In the genomic region with DNA sequence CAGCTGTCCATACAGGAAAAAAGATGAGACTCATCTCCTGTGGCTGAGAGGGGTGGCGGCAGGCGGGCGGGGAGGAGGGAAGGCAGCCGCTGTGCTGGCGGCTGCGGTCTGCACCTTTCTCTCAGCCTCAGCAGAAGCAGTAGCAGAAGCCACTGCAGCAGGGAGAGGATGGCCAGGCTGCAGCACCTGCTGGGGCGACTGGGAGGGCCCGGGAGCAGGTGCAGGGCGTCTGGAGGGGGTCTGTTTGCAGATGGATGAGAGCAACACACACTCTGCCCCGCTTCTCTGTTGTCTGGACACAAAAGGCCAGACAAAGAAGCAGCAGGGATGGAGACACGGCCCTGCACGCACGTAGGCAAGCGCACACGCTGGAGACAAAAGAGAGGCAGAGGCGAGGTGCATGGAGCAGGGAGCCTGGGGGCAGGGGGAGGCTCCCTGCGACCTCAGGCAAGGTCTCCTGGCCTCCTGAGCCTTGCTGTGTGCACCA, we compare ENCODE assay signal across 2 cellular contexts.
TF ChIP-seq lines count a peak whose summit lies in the region.

No MANE protein-coding gene starts in this region.

TF ChIP-seq in SK-N-SH, 30 proteins besides CTCF, POLR2A, EP300 and RAD21:
- TF ChIP-seq, protein P1, sequence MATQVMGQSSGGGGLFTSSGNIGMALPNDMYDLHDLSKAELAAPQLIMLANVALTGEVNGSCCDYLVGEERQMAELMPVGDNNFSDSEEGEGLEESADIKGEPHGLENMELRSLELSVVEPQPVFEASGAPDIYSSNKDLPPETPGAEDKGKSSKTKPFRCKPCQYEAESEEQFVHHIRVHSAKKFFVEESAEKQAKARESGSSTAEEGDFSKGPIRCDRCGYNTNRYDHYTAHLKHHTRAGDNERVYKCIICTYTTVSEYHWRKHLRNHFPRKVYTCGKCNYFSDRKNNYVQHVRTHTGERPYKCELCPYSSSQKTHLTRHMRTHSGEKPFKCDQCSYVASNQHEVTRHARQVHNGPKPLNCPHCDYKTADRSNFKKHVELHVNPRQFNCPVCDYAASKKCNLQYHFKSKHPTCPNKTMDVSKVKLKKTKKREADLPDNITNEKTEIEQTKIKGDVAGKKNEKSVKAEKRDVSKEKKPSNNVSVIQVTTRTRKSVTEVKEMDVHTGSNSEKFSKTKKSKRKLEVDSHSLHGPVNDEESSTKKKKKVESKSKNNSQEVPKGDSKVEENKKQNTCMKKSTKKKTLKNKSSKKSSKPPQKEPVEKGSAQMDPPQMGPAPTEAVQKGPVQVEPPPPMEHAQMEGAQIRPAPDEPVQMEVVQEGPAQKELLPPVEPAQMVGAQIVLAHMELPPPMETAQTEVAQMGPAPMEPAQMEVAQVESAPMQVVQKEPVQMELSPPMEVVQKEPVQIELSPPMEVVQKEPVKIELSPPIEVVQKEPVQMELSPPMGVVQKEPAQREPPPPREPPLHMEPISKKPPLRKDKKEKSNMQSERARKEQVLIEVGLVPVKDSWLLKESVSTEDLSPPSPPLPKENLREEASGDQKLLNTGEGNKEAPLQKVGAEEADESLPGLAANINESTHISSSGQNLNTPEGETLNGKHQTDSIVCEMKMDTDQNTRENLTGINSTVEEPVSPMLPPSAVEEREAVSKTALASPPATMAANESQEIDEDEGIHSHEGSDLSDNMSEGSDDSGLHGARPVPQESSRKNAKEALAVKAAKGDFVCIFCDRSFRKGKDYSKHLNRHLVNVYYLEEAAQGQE (IDR thresholded peaks at IDR 0.05; ENCODE audit: low read depth, low read length) = no peak
- TF ChIP-seq, protein P2, sequence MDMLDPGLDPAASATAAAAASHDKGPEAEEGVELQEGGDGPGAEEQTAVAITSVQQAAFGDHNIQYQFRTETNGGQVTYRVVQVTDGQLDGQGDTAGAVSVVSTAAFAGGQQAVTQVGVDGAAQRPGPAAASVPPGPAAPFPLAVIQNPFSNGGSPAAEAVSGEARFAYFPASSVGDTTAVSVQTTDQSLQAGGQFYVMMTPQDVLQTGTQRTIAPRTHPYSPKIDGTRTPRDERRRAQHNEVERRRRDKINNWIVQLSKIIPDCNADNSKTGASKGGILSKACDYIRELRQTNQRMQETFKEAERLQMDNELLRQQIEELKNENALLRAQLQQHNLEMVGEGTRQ (IDR thresholded peaks at IDR 0.05; ENCODE audit: borderline replicate concordance, low read depth, low read length) = no peak
- TF ChIP-seq NRF1 (IDR thresholded peaks at IDR 0.05; ENCODE audit: low read depth, low read length) = no peak
- no peak for TF ChIP-seq POLR2AphosphoS5 (IDR thresholded peaks at IDR 0.05; ENCODE audit: low read depth, low read length)
- TF ChIP-seq TEAD4 (IDR thresholded peaks at IDR 0.05; ENCODE audit: borderline replicate concordance, insufficient read depth) = no peak
- TF ChIP-seq GATA2 (CRISPR knock-in tag; IDR thresholded peaks at IDR 0.05) = no peak
- TF ChIP-seq MEF2A (IDR thresholded peaks at IDR 0.05; ENCODE audit: borderline replicate concordance, low read depth) = no peak

TF ChIP-seq in SK-N-SH treated with all-trans-retinoic acid at 6 μM for 48 hours, 23 proteins besides CTCF, POLR2A, EP300 and RAD21 (continued from another document):
- TF ChIP-seq, protein P3, sequence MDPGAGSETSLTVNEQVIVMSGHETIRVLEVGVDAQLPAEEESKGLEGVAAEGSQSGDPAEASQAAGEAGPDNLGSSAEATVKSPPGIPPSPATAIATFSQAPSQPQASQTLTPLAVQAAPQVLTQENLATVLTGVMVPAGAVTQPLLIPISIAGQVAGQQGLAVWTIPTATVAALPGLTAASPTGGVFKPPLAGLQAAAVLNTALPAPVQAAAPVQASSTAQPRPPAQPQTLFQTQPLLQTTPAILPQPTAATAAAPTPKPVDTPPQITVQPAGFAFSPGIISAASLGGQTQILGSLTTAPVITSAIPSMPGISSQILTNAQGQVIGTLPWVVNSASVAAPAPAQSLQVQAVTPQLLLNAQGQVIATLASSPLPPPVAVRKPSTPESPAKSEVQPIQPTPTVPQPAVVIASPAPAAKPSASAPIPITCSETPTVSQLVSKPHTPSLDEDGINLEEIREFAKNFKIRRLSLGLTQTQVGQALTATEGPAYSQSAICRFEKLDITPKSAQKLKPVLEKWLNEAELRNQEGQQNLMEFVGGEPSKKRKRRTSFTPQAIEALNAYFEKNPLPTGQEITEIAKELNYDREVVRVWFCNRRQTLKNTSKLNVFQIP (CRISPR knock-in tag; IDR thresholded peaks at IDR 0.05; ENCODE audit: borderline replicate concordance, low read depth) = no peak
- no peak for TF ChIP-seq PPARA (CRISPR knock-in tag; IDR thresholded peaks at IDR 0.05; ENCODE audit: borderline replicate concordance)
- TF ChIP-seq, protein P4, sequence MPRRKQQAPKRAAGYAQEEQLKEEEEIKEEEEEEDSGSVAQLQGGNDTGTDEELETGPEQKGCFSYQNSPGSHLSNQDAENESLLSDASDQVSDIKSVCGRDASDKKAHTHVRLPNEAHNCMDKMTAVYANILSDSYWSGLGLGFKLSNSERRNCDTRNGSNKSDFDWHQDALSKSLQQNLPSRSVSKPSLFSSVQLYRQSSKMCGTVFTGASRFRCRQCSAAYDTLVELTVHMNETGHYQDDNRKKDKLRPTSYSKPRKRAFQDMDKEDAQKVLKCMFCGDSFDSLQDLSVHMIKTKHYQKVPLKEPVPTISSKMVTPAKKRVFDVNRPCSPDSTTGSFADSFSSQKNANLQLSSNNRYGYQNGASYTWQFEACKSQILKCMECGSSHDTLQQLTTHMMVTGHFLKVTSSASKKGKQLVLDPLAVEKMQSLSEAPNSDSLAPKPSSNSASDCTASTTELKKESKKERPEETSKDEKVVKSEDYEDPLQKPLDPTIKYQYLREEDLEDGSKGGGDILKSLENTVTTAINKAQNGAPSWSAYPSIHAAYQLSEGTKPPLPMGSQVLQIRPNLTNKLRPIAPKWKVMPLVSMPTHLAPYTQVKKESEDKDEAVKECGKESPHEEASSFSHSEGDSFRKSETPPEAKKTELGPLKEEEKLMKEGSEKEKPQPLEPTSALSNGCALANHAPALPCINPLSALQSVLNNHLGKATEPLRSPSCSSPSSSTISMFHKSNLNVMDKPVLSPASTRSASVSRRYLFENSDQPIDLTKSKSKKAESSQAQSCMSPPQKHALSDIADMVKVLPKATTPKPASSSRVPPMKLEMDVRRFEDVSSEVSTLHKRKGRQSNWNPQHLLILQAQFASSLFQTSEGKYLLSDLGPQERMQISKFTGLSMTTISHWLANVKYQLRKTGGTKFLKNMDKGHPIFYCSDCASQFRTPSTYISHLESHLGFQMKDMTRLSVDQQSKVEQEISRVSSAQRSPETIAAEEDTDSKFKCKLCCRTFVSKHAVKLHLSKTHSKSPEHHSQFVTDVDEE (CRISPR knock-in tag; IDR thresholded peaks at IDR 0.05) = no peak
- TF ChIP-seq, protein P5, sequence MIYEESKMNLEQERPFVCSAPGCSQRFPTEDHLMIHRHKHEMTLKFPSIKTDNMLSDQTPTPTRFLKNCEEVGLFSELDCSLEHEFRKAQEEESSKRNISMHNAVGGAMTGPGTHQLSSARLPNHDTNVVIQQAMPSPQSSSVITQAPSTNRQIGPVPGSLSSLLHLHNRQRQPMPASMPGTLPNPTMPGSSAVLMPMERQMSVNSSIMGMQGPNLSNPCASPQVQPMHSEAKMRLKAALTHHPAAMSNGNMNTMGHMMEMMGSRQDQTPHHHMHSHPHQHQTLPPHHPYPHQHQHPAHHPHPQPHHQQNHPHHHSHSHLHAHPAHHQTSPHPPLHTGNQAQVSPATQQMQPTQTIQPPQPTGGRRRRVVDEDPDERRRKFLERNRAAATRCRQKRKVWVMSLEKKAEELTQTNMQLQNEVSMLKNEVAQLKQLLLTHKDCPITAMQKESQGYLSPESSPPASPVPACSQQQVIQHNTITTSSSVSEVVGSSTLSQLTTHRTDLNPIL (CRISPR knock-in tag; IDR thresholded peaks at IDR 0.05; ENCODE audit: low read depth) = no peak
- TF ChIP-seq RARB (CRISPR knock-in tag; IDR thresholded peaks at IDR 0.05) = no peak
- no peak for TF ChIP-seq ZFP30 (CRISPR knock-in tag; IDR thresholded peaks at IDR 0.05)
- TF ChIP-seq ZNF70 (CRISPR knock-in tag; IDR thresholded peaks at IDR 0.05) = no peak
- TF ChIP-seq, protein P6, sequence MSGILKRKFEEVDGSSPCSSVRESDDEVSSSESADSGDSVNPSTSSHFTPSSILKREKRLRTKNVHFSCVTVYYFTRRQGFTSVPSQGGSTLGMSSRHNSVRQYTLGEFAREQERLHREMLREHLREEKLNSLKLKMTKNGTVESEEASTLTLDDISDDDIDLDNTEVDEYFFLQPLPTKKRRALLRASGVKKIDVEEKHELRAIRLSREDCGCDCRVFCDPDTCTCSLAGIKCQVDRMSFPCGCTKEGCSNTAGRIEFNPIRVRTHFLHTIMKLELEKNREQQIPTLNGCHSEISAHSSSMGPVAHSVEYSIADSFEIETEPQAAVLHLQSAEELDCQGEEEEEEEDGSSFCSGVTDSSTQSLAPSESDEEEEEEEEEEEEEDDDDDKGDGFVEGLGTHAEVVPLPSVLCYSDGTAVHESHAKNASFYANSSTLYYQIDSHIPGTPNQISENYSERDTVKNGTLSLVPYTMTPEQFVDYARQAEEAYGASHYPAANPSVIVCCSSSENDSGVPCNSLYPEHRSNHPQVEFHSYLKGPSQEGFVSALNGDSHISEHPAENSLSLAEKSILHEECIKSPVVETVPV (CRISPR knock-in tag; IDR thresholded peaks at IDR 0.05) = no peak
- TF ChIP-seq ESRRG (CRISPR knock-in tag; IDR thresholded peaks at IDR 0.05) = no peak
- TF ChIP-seq ZNF565 (CRISPR knock-in tag; conservative IDR thresholded peaks at IDR 0.05; ENCODE audit: low read depth) = no peak
- no peak for TF ChIP-seq OSR1 (CRISPR knock-in tag; IDR thresholded peaks at IDR 0.05)
- no peak for TF ChIP-seq BACH2 (CRISPR knock-in tag; IDR thresholded peaks at IDR 0.05; ENCODE audit: borderline replicate concordance)
- TF ChIP-seq TCF4 (CRISPR knock-in tag; IDR thresholded peaks at IDR 0.05; ENCODE audit: borderline replicate concordance) = no peak
- TF ChIP-seq GLIS3 (CRISPR knock-in tag; IDR thresholded peaks at IDR 0.05) = no peak
- no peak for TF ChIP-seq ZNF8 (CRISPR knock-in tag; IDR thresholded peaks at IDR 0.05)
- no peak for TF ChIP-seq CSDC2 (CRISPR knock-in tag; IDR thresholded peaks at IDR 0.05)
